ENCODE assay signal across 1 cellular context in genomic region chr13:29935309-29935981, GRCh38.
TF ChIP-seq lines count a peak whose summit lies in the region.

No MANE protein-coding gene starts in this region.

TF ChIP-seq in HepG2, 621 proteins besides CTCF, POLR2A, EP300 and RAD21 (continued from another document):
- TF ChIP-seq, protein P1, sequence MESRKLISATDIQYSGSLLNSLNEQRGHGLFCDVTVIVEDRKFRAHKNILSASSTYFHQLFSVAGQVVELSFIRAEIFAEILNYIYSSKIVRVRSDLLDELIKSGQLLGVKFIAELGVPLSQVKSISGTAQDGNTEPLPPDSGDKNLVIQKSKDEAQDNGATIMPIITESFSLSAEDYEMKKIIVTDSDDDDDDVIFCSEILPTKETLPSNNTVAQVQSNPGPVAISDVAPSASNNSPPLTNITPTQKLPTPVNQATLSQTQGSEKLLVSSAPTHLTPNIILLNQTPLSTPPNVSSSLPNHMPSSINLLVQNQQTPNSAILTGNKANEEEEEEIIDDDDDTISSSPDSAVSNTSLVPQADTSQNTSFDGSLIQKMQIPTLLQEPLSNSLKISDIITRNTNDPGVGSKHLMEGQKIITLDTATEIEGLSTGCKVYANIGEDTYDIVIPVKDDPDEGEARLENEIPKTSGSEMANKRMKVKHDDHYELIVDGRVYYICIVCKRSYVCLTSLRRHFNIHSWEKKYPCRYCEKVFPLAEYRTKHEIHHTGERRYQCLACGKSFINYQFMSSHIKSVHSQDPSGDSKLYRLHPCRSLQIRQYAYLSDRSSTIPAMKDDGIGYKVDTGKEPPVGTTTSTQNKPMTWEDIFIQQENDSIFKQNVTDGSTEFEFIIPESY (CRISPR knock-in tag; IDR thresholded peaks at IDR 0.05), result no peak
- TF ChIP-seq ATM (IDR thresholded peaks at IDR 0.05; ENCODE audit: borderline replicate concordance), result no peak
- TF ChIP-seq ATF7 (IDR thresholded peaks at IDR 0.05), result no peak
- no peak for TF ChIP-seq ATF7 (CRISPR knock-in tag; IDR thresholded peaks at IDR 0.05)
- TF ChIP-seq FOSL2 (CRISPR knock-in tag; IDR thresholded peaks at IDR 0.05), result no peak
- TF ChIP-seq FOXK1 (CRISPR knock-in tag; IDR thresholded peaks at IDR 0.05; ENCODE audit: borderline replicate concordance, low read depth), result no peak
- no peak for TF ChIP-seq GZF1 (CRISPR knock-in tag; IDR thresholded peaks at IDR 0.05)
- TF ChIP-seq ZFAT (CRISPR knock-in tag; conservative IDR thresholded peaks at IDR 0.05), result no peak
- no peak for TF ChIP-seq ZNF703 (CRISPR knock-in tag; IDR thresholded peaks at IDR 0.05; ENCODE audit: borderline replicate concordance)
- no peak for TF ChIP-seq TMF1 (CRISPR knock-in tag; IDR thresholded peaks at IDR 0.05; ENCODE audit: low read depth)
